ENCODE assay signal across 17 cellular contexts in genomic region chr20:17490501-17490900, GRCh38. TPM values are rescaled to one million over a fixed set of nuclear protein-coding genes. Genes with fewer than 3 reads are reported as not detected.
DNase-seq lines count a peak whose midpoint lies in the region; ATAC-seq and TF ChIP-seq lines count a peak whose summit lies in the region.
"Had no signal": no experiment of that assay in that cellular context is flagged by ENCODE, and none has a peak within 500 bp of the region (broad histone marks: within the 10 kb centered on the region; RNA-seq: fewer than 3 reads in every experiment).

No MANE protein-coding gene starts in this region.

- no peak overlapping the region for H3K27ac ChIP-seq in coronary artery
- no peak overlapping the region for H3K27ac ChIP-seq in psoas muscle
- H3K27ac ChIP-seq: GM23248 had no signal

- no peaks in the 10 kb centered on the region for H3K9me3 ChIP-seq in psoas muscle

- no peak overlapping the region for H3K4me3 ChIP-seq in coronary artery
- no peak overlapping the region for H3K4me3 ChIP-seq in psoas muscle
- H3K4me3 ChIP-seq: GM23248 had no signal

- TF ChIP-seq CTCF in coronary artery (IDR thresholded peaks at IDR 0.05) (no peak), psoas muscle (IDR thresholded peaks at IDR 0.05) (no peak)

- H3K27me3 ChIP-seq in psoas muscle (ENCODE audit: insufficient read depth in 3 of 3, low read length in 2 of 3), result no peaks in the 10 kb centered on the region

- no peaks in the 10 kb centered on the region for H3K4me1 ChIP-seq in psoas muscle

- WGBS in psoas muscle, 3 donors, result 88 to 95% (median 89%) methylated on average over 7 of the region's 7 CpGs

- peak; percentile 43 for DNase-seq in activated effector memory CD4-positive, alpha-beta T cell treated with anti-CD3 and anti-CD28 coated beads, Interleukin-2, amount 50 U/mL, for 16 hours
- DNase-seq in activated effector memory CD4-positive, alpha-beta T cell treated with Interleukin-2 at 50 U/mL for 16 hours, result no peak
- DNase-seq in coronary artery (ENCODE audit: low spot score) (peak; percentile 50), mesenteric fat pad (ENCODE audit: low spot score) (peak; percentile 65), psoas muscle (no peak)
- DNase-seq: C1 segment of cervical spinal cord; Calu3; CD4-positive, alpha-beta memory T cell; COR-L47; DMS53; DND-41; GM23248; H7; HFFc6 had no signal

- no peaks in the 10 kb centered on the region for H3K36me3 ChIP-seq in psoas muscle (ENCODE audit: insufficient read depth in 1 of 2, low read depth in 1 of 2)

- no peak for ATAC-seq in psoas muscle
- no peak for ATAC-seq in HG03039 (IDR thresholded peaks at IDR 0.05; ENCODE audit: unreplicated experiment)
- no peak for ATAC-seq in GM19351 (IDR thresholded peaks at IDR 0.05; ENCODE audit: unreplicated experiment)
- ATAC-seq: HCT116 had no signal

- intact Hi-C loops in psoas muscle (cut with DNase I), result no loop called here

RNA-seq across cellular contexts. Expression of gene BFSP1, which starts 40.7 kb away (rescaled TPM):
- not detected for total RNA-seq in mesenteric fat pad
- under 1 TPM in 3 of 4 donors, not detected in 1; 0.30 to 0.57 (median 0.34) TPM for total RNA-seq in psoas muscle
- under 1 TPM; 0.12 to 0.18 (median 0.17) TPM for polyA plus RNA-seq in psoas muscle

Comparison
In these comparisons a context has a peak if more than half of its experiments do, and no peak if none do; other contexts are left out.
1. DNase-seq: peak in activated effector memory CD4-positive, alpha-beta T cell treated with anti-CD3 and anti-CD28 coated beads, Interleukin-2, amount 50 U/mL, for 16 hours (single experiment), coronary artery (single experiment) and mesenteric fat pad (single experiment); none in activated effector memory CD4-positive, alpha-beta T cell treated with Interleukin-2 at 50 U/mL for 16 hours (single experiment) and psoas muscle (0 of 2).